ENCODE assay signal across 25 cellular contexts in genomic region chr5:10427978-10428377, GRCh38. TPM values are rescaled to one million over a fixed set of nuclear protein-coding genes. Genes with fewer than 3 reads are reported as not detected.
"Had no signal": no experiment of that assay in that cellular context is flagged by ENCODE, and none has a peak within 500 bp of the region (broad histone marks: within the 10 kb centered on the region; RNA-seq: fewer than 3 reads in every experiment).

No MANE protein-coding gene starts in this region.

- H3K9me3 Mint-ChIP-seq: effector memory CD8-positive, alpha-beta T cell; immature natural killer cell; memory B cell; naive thymus-derived CD4-positive, alpha-beta T cell; nephron; neural progenitor cell; stimulated activated naive CD8-positive, alpha-beta T cell treated with anti-CD3 and anti-CD28 coated beads, Interleukin-15, amount 100 ng/mL, for 72 hours had no signal

- DNase-seq: cortex of kidney; effector memory CD8-positive, alpha-beta T cell; hypothalamus; immature natural killer cell; islet precursor cell; kidney glomerular epithelial cell; naive thymus-derived CD4-positive, alpha-beta T cell; right lobe of liver; stimulated activated CD4-positive, alpha-beta T cell treated with anti-CD3 and anti-CD28 coated beads, Interleukin-12 subunit alpha, Interleukin-12 subunit beta, amount 100 ng/mL, for 4 hours; stimulated activated CD4-positive, alpha-beta T cell treated with anti-CD3 and anti-CD28 coated beads, Interleukin-1b, Interleukin-23, amount 100 ng/mL, for 48 hours; stimulated activated CD4-positive, alpha-beta T cell treated with anti-CD3 and anti-CD28 coated beads, Interleukin-4, amount 100 ng/mL, for 1 hour; stimulated activated CD8-positive, alpha-beta memory T cell treated with anti-CD3 and anti-CD28 coated beads, Interleukin-4, amount 100 ng/mL, for 48 hours; stimulated activated naive CD4-positive, alpha-beta T cell; stimulated activated naive CD8-positive, alpha-beta T cell treated with anti-CD3 and anti-CD28 coated beads, Interleukin-15, amount 100 ng/mL, for 72 hours; transverse colon had no signal

- H3K4me3 ChIP-seq: lung, neural progenitor cell, right lobe of liver, smooth muscle cell, suprapubic skin, transverse colon, vagina had no signal

- H3K27ac Mint-ChIP-seq: memory B cell, nephron, neural progenitor cell, progenitor cell of endocrine pancreas had no signal

- H3K9ac ChIP-seq: neural progenitor cell, parathyroid adenoma had no signal

- H3K4me2 ChIP-seq: neural progenitor cell, smooth muscle cell had no signal

- H3K4me1 Mint-ChIP-seq: neural progenitor cell had no signal

- H2AFZ ChIP-seq: neural progenitor cell, parathyroid adenoma had no signal

- H3K4me3 Mint-ChIP-seq: effector memory CD8-positive, alpha-beta T cell; immature natural killer cell; memory B cell; naive thymus-derived CD4-positive, alpha-beta T cell; nephron; neural progenitor cell; stimulated activated naive CD8-positive, alpha-beta T cell treated with anti-CD3 and anti-CD28 coated beads, Interleukin-15, amount 100 ng/mL, for 72 hours had no signal

- H3K4me1 ChIP-seq: neural progenitor cell, parathyroid adenoma, right lobe of liver, suprapubic skin, transverse colon, vagina had no signal

- H3K27ac ChIP-seq: neural progenitor cell, parathyroid adenoma, right lobe of liver, suprapubic skin, transverse colon, vagina had no signal

- H3K9me3 ChIP-seq: right lobe of liver, suprapubic skin, transverse colon, vagina had no signal

- ATAC-seq: effector memory CD8-positive, alpha-beta T cell; naive thymus-derived CD4-positive, alpha-beta T cell; right lobe of liver; stimulated activated naive CD8-positive, alpha-beta T cell treated with anti-CD3 and anti-CD28 coated beads, Interleukin-15, amount 100 ng/mL, for 72 hours had no signal

- H3K27me3 ChIP-seq: neural progenitor cell, right lobe of liver, suprapubic skin, transverse colon, vagina had no signal

- H3K27me3 Mint-ChIP-seq: effector memory CD8-positive, alpha-beta T cell; memory B cell; naive thymus-derived CD4-positive, alpha-beta T cell; progenitor cell of endocrine pancreas; stimulated activated naive CD8-positive, alpha-beta T cell treated with anti-CD3 and anti-CD28 coated beads, Interleukin-15, amount 100 ng/mL, for 72 hours had no signal

RNA-seq across cellular contexts. Expression of gene ROPN1L, which starts 13.7 kb away (rescaled TPM):
- total RNA-seq: ureter had no signal
- polyA plus RNA-seq: smooth muscle cell had no signal
